19 cellular contexts compared by ENCODE assay signal in the genomic region with DNA sequence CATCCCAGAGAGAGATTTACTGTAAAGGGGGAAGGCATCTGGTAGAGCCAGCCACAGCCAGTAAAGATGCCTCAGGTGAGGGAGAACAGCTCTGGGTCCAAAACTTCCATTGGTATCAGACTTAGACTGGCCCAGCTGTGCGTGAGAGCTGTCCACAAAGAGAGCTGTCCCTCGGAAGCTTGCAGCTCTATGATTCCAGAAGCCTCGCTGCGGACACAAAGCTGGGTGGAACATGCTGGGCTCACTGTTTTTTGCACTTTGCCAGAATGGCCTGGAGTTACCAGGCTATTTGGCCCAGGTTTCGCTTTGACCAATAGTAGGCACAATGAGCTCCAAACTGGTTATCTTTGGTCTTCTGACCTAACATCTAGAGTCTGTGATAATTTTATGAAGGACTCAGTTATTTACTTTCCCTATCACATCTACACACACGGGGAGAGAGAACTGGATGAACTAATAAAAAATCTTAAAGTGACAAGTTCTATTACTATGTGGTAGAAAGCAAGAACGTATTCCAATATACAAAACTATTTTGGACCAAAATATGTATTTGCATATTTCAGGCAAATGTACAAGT.
"Had no signal": no experiment of that assay in that cellular context is flagged by ENCODE, and none has a peak within 500 bp of the region (broad histone marks: within the 10 kb centered on the region; RNA-seq: fewer than 3 reads in every experiment).

No MANE protein-coding gene starts in this region.

- H3K9me3 ChIP-seq: heart right ventricle, left lung, mucosa of descending colon, neutrophil had no signal

- H3K4me1 ChIP-seq: heart right ventricle, left lung had no signal

- DNase-seq: activated CD4-positive, alpha-beta T cell treated with anti-CD3 and anti-CD28 coated beads, Interleukin-2, amount 10 ng/mL, durations not matched to agents 7 days and 5 days; activated CD8-positive, alpha-beta memory T cell treated with anti-CD3 and anti-CD28 coated beads, Interleukin-2, amount 50 U/mL, for 48 hours; activated gamma-delta T cell treated with Interleukin-2 at 50 U/mL for 16 hours; activated T-cell treated with anti-CD3 and anti-CD28 coated beads, Interleukin-2, amount 50 U/mL, for 72 hours; amniotic stem cell; brain microvascular endothelial cell; effector memory CD8-positive, alpha-beta T cell; heart right ventricle; islet precursor cell; left lung; mammary epithelial cell; mucosa of descending colon; naive thymus-derived CD4-positive, alpha-beta T cell; stimulated activated CD4-positive, alpha-beta T cell treated with anti-CD3 and anti-CD28 coated beads, Interleukin-4, amount 100 ng/mL, for 4 hours; stimulated activated CD8-positive, alpha-beta memory T cell treated with anti-CD3 and anti-CD28 coated beads, Interleukin-4, amount 100 ng/mL, for 48 hours; stimulated activated naive CD8-positive, alpha-beta T cell treated with anti-CD3 and anti-CD28 coated beads, Interleukin-15, Interleukin-2, amounts not matched to agents 100 U/mL and 50 U/mL, for 24 hours had no signal

- H3K36me3 ChIP-seq: brain microvascular endothelial cell, heart right ventricle, left lung, neutrophil had no signal

- H3K4me3 ChIP-seq: heart right ventricle, left lung, mucosa of descending colon, skin epidermis had no signal

- H3K27ac ChIP-seq: epithelial cell of prostate, heart right ventricle, left lung, neutrophil, skin epidermis had no signal

- H3K27me3 ChIP-seq: brain microvascular endothelial cell, left lung, neutrophil had no signal

- ATAC-seq: activated T-cell treated with anti-CD3 and anti-CD28 coated beads, Interleukin-2, amount 50 U/mL, for 72 hours; effector memory CD8-positive, alpha-beta T cell; heart right ventricle; left lung; mucosa of descending colon; naive thymus-derived CD4-positive, alpha-beta T cell; stimulated activated naive CD8-positive, alpha-beta T cell treated with anti-CD3 and anti-CD28 coated beads, Interleukin-15, Interleukin-2, amounts not matched to agents 100 U/mL and 50 U/mL, for 24 hours had no signal
